Comparison of ENCODE assay signal across 1 cellular context in genomic region chr19:48619692-48620565, GRCh38.
TF ChIP-seq lines count a peak whose summit lies in the region.

No MANE protein-coding gene starts in this region.

TF ChIP-seq in HepG2, 621 proteins besides CTCF, POLR2A, EP300 and RAD21 (continues in another document):
- TF ChIP-seq KDM1A (CRISPR knock-in tag; IDR thresholded peaks at IDR 0.05) (peak; percentile 99), ZNF512 (CRISPR knock-in tag; IDR thresholded peaks at IDR 0.05) (no peak), ZNF589 (CRISPR knock-in tag; conservative IDR thresholded peaks at IDR 0.05) (no peak), REL (CRISPR knock-in tag; conservative IDR thresholded peaks at IDR 0.05) (no peak), XRCC5 (optimal IDR thresholded peaks at IDR 0.05; ENCODE audit: low read length) (no peak), ZNF124 (CRISPR knock-in tag; IDR thresholded peaks at IDR 0.05) (no peak), ZNF691 (CRISPR knock-in tag; IDR thresholded peaks at IDR 0.05; ENCODE audit: borderline replicate concordance, low read depth) (no peak), PHF20 (CRISPR knock-in tag; IDR thresholded peaks at IDR 0.05) (no peak), ZBTB7B (CRISPR knock-in tag; IDR thresholded peaks at IDR 0.05) (no peak), HNRNPLL (IDR thresholded peaks at IDR 0.05; ENCODE audit: low read depth, low read length, poor library complexity, severe bottlenecking) (no peak), ARID5B (CRISPR knock-in tag; IDR thresholded peaks at IDR 0.05) (no peak), ASH2L (IDR thresholded peaks at IDR 0.05; ENCODE audit: insufficient read length, low read depth, low read length) (peak; percentile 2), CSRNP2 (CRISPR knock-in tag; conservative IDR thresholded peaks at IDR 0.05; ENCODE audit: low read depth) (no peak), ADNP (CRISPR knock-in tag; IDR thresholded peaks at IDR 0.05) (peak; percentile 99; the same call in 1 of the 2 replicates), ZNF317 (CRISPR knock-in tag; IDR thresholded peaks at IDR 0.05) (no peak), NFRKB (IDR thresholded peaks at IDR 0.05) (no peak), ZNF280B (CRISPR knock-in tag; IDR thresholded peaks at IDR 0.05; ENCODE audit: borderline replicate concordance) (no peak), TOPORS (CRISPR knock-in tag; IDR thresholded peaks at IDR 0.05) (no peak), ZNF33B (CRISPR knock-in tag; IDR thresholded peaks at IDR 0.05) (no peak), ZNF616 (CRISPR knock-in tag; IDR thresholded peaks at IDR 0.05; ENCODE audit: low read depth) (no peak), ATAD3A (CRISPR knock-in tag; IDR thresholded peaks at IDR 0.05) (no peak), ZNF737 (CRISPR knock-in tag; IDR thresholded peaks at IDR 0.05; ENCODE audit: borderline replicate concordance) (no peak), ZNF781 (CRISPR knock-in tag; IDR thresholded peaks at IDR 0.05; ENCODE audit: borderline replicate concordance, not compliant biosample characterization) (no peak), ONECUT2 (CRISPR knock-in tag; IDR thresholded peaks at IDR 0.05) (0 out of 2 replicates have a peak, but pooled peaks have one; percentile 11), RNF219 (CRISPR knock-in tag; IDR thresholded peaks at IDR 0.05) (no peak), ZNF775 (CRISPR knock-in tag; IDR thresholded peaks at IDR 0.05; ENCODE audit: borderline replicate concordance) (no peak), ZNF547 (CRISPR knock-in tag; IDR thresholded peaks at IDR 0.05) (no peak; the same call in 1 of the 2 replicates), ZNF792 (CRISPR knock-in tag; IDR thresholded peaks at IDR 0.05) (no peak), SMARCE1 (IDR thresholded peaks at IDR 0.05; ENCODE audit: borderline replicate concordance) (no peak), ZNF788 (CRISPR knock-in tag; IDR thresholded peaks at IDR 0.05; ENCODE audit: borderline replicate concordance) (no peak), RCOR2 (CRISPR knock-in tag; IDR thresholded peaks at IDR 0.05) (no peak; the same call in 1 of the 2 replicates), SOX5 (CRISPR knock-in tag; IDR thresholded peaks at IDR 0.05; ENCODE audit: borderline replicate concordance) (no peak), ATF3 (CRISPR knock-in tag; IDR thresholded peaks at IDR 0.05) (no peak), ZBTB1 (CRISPR knock-in tag; IDR thresholded peaks at IDR 0.05; ENCODE audit: borderline replicate concordance) (no peak), KDM6A (CRISPR knock-in tag; IDR thresholded peaks at IDR 0.05; ENCODE audit: low read depth) (peak; percentile 26; the same call in 1 of the 2 replicates), ZNF557 (CRISPR knock-in tag; IDR thresholded peaks at IDR 0.05) (0 out of 2 replicates have a peak, but pooled peaks have one; percentile 7), ZNF281 (CRISPR knock-in tag; IDR thresholded peaks at IDR 0.05; ENCODE audit: borderline replicate concordance) (no peak), ZKSCAN5 (CRISPR knock-in tag; IDR thresholded peaks at IDR 0.05) (no peak; the same call in 1 of the 2 replicates), ZNF646 (CRISPR knock-in tag; IDR thresholded peaks at IDR 0.05) (no peak), MXD4 (CRISPR knock-in tag; IDR thresholded peaks at IDR 0.05) (no peak), ZNF446 (CRISPR knock-in tag; IDR thresholded peaks at IDR 0.05) (no peak), ZNF816 (CRISPR knock-in tag; IDR thresholded peaks at IDR 0.05; ENCODE audit: borderline replicate concordance) (no peak), GTF3A (CRISPR knock-in tag; conservative IDR thresholded peaks at IDR 0.05) (no peak)
